8 cellular contexts compared by ENCODE assay signal in genomic region chr12:123861392-123861791, GRCh38.
"Had no signal": no experiment of that assay in that cellular context is flagged by ENCODE, and none has a peak within 500 bp of the region (broad histone marks: within the 10 kb centered on the region; RNA-seq: fewer than 3 reads in every experiment).

No MANE protein-coding gene starts in this region.

- FAIRE-seq: G401.6, GM12878, GM12891, GM12892, GM18507, GM19239 had no signal

- ATAC-seq: GM12878 had no signal

- DNase-seq: GDM1, GF-D8 had no signal

- H3K4me3 ChIP-seq: GM12878 had no signal
